In genomic region chrY:25064262-25065002, GRCh38 we compare ENCODE assay signal across 5 cellular contexts. TPM values are rescaled to one million over a fixed set of nuclear protein-coding genes. Genes with fewer than 3 reads are reported as not detected.
"Had no signal": no experiment of that assay in that cellular context is flagged by ENCODE, and none has a peak within 500 bp of the region (broad histone marks: within the 10 kb centered on the region; RNA-seq: fewer than 3 reads in every experiment).

No MANE protein-coding gene starts in this region.

RNA-seq across cellular contexts. Expression of gene BPY2C, which starts 12.5 kb away (rescaled TPM):
- total RNA-seq: GM23338, H1, H9, HT-29, IMR-90 had no signal
